Comparison of ENCODE assay signal across 8 cellular contexts in genomic region chr21:36319406-36319766, GRCh38. TPM values are rescaled to one million over a fixed set of nuclear protein-coding genes. Genes with fewer than 3 reads are reported as not detected.
DNase-seq lines count a peak whose midpoint lies in the region; ATAC-seq and TF ChIP-seq lines count a peak whose summit lies in the region.
"Not testable (repeated sequence)": the region's sequence is repeated elsewhere in the genome, so short reads cannot be mapped to it uniquely, and the experiment has no call there.

No MANE protein-coding gene starts in this region.

- not testable (repeated sequence) for H3K36me3 ChIP-seq in adipocyte (ENCODE audit: control insufficient read depth, insufficient read depth, low read length, severe bottlenecking); iPS-20b (ENCODE audit: insufficient read depth, low read depth, low read length)
- peaks cover 17% of the 10 kb centered on the region for H3K36me3 ChIP-seq in endodermal cell (ENCODE audit: control insufficient read depth, insufficient read depth, low read length)

- H3K27me3 ChIP-seq in AG04450 (ENCODE audit: control insufficient read depth, insufficient read depth, low read length); adipocyte (replicated peaks; ENCODE audit: control insufficient read depth, insufficient read depth, low read length); endodermal cell (ENCODE audit: control insufficient read depth, insufficient read depth, low read length, poor library complexity, severe bottlenecking); iPS-20b (ENCODE audit: insufficient read depth, low read length): not testable (repeated sequence)

- POLR2A ChIA-PET in AG04450 (lab: Yijun Ruan, JAX), result interaction anchor here (0.5 to 2.3 kb wide), 17 partner anchors 17 to 267 kb away, joined by 3 to 15 read pairs (median 5); partner anchors contain the start of gene CBR3
- POLR2A ChIA-PET in T-cell (lab: Charles Lee), result interaction anchor here (0.6 to 2.5 kb wide), 8 partner anchors 21 to 1195 kb away, joined by 3 to 33 read pairs (median 12); no protein-coding TSS in a partner anchor

- H3K27ac ChIP-seq in AG04450 (ENCODE audit: low read depth, low read length) (peak overlapping the region; percentile 59), endodermal cell (ENCODE audit: low read depth, low read length) (peak overlapping the region; percentile 97)
- H3K27ac ChIP-seq in iPS-20b (ENCODE audit: low read length), result not testable (repeated sequence)

- H3K4me3 ChIP-seq in AG04450 (ENCODE audit: low read depth, low read length) (peak overlapping the region; percentile 56), adipocyte (ENCODE audit: low read length) (peak overlapping the region; percentile 91), endodermal cell (ENCODE audit: low read length) (peak overlapping the region; percentile 95), iPS-20b (ENCODE audit: low read length) (peak overlapping the region; percentile 92)

- WGBS in endodermal cell (ENCODE audit: insufficient coverage in 1 of 2, insufficient read length in 1 of 2), 2 experiments, result 73 to 80% methylated on average over 10 to 17 of the region's 17 CpGs

- DNase-seq in AG04450 (ENCODE audit: low read depth, low spot score); HFFc6; T-cell; adipocyte (ENCODE audit: low read depth); endodermal cell; stimulated activated effector memory CD8-positive, alpha-beta T cell treated with anti-CD3 and anti-CD28 coated beads, Interleukin-12 subunit alpha, Interleukin-12 subunit beta, amount 100 ng/mL, for 72 hours (ENCODE audit: low spot score in 2 of 2): not testable (repeated sequence)

- TF ChIP-seq CTCF in AG04450 (IDR thresholded peaks at IDR 0.05; ENCODE audit: low read depth, low read length); HFFc6 (IDR thresholded peaks at IDR 0.05); endodermal cell (conservative IDR thresholded peaks at IDR 0.05); nephron (IDR thresholded peaks at IDR 0.05; ENCODE audit: unreplicated experiment in 3 of 3): not testable (repeated sequence)

- peaks cover 36% of the 10 kb centered on the region for H3K4me1 Mint-ChIP-seq in HFFc6 (ENCODE audit: low read depth)
- peaks cover 30 to 43% (median 31%) of the 10 kb centered on the region in 3 donors for H3K4me1 Mint-ChIP-seq in T-cell
- not testable (repeated sequence) for H3K4me1 Mint-ChIP-seq in endodermal cell
- H3K4me1 Mint-ChIP-seq in nephron, result peaks cover 27% of the 10 kb centered on the region
- H3K4me1 Mint-ChIP-seq in stimulated activated effector memory CD8-positive, alpha-beta T cell treated with anti-CD3 and anti-CD28 coated beads, Interleukin-12 subunit alpha, Interleukin-12 subunit beta, amount 100 ng/mL, for 72 hours, result peaks cover 35% of the 10 kb centered on the region

- CTCF ChIA-PET in AG04450 (lab: Charles Lee) (interaction anchor here (0.6 to 0.9 kb wide), 2 partner anchors 22 to 59 kb away, joined by 3 read pairs; no protein-coding TSS in a partner anchor), T-cell (lab: Charles Lee) (interaction anchor here (0.6 to 3.3 kb wide), 12 partner anchors 11 to 182 kb away, joined by 3 to 41 read pairs (median 7); no protein-coding TSS in a partner anchor)

- H3K27ac Mint-ChIP-seq in HFFc6 (peak overlapping the region; percentile 98), T-cell (peak overlapping the region; percentile 95 to 97), endodermal cell (peak overlapping the region; percentile 78), nephron (peak overlapping the region; percentile 96 to 99 (median 97))
- H3K27ac Mint-ChIP-seq in stimulated activated effector memory CD8-positive, alpha-beta T cell treated with anti-CD3 and anti-CD28 coated beads, Interleukin-12 subunit alpha, Interleukin-12 subunit beta, amount 100 ng/mL, for 72 hours, result peak overlapping the region; percentile 98

- H3K9ac ChIP-seq in adipocyte (ENCODE audit: low read length) (peak overlapping the region; percentile 86), endodermal cell (ENCODE audit: extremely low read depth, low read length, poor library complexity, severe bottlenecking) (peak overlapping the region; percentile 39), iPS-20b (ENCODE audit: low read depth, low read length) (peak overlapping the region; percentile 58; the same call in 1 of the 2 replicates)

- not testable (repeated sequence) for H3K9me3 ChIP-seq in AG04450 (ENCODE audit: control insufficient read depth, insufficient read depth, low read length); adipocyte (ENCODE audit: control insufficient read depth, low read length); endodermal cell (ENCODE audit: control insufficient read depth, low read length); iPS-20b (ENCODE audit: insufficient read depth, low read depth, low read length)

- H3K4me3 Mint-ChIP-seq in HFFc6 (peak overlapping the region; percentile 93), T-cell (peak overlapping the region; percentile 87 to 94 (median 90)), endodermal cell (peak overlapping the region; percentile 72), nephron (peak overlapping the region; percentile 81 to 94 (median 94))
- H3K4me3 Mint-ChIP-seq in stimulated activated effector memory CD8-positive, alpha-beta T cell treated with anti-CD3 and anti-CD28 coated beads, Interleukin-12 subunit alpha, Interleukin-12 subunit beta, amount 100 ng/mL, for 72 hours, result peak overlapping the region; percentile 85

- ATAC-seq in T-cell (replicated peaks in 1 of 4); stimulated activated effector memory CD8-positive, alpha-beta T cell treated with anti-CD3 and anti-CD28 coated beads, Interleukin-12 subunit alpha, Interleukin-12 subunit beta, amount 100 ng/mL, for 72 hours: not testable (repeated sequence)

- H3K27me3 Mint-ChIP-seq in HFFc6 (ENCODE audit: insufficient read depth); T-cell; endodermal cell (ENCODE audit: insufficient read depth); nephron (ENCODE audit: low read depth): not testable (repeated sequence)

- peaks cover 32% of the 10 kb centered on the region for H3K4me1 ChIP-seq in adipocyte (ENCODE audit: control insufficient read depth, insufficient read depth, low read length)
- not testable (repeated sequence) for H3K4me1 ChIP-seq in endodermal cell (ENCODE audit: control insufficient read depth, insufficient read depth, low read length); iPS-20b (ENCODE audit: insufficient read depth, low read length)

- H3K9me3 Mint-ChIP-seq in HFFc6; T-cell; endodermal cell; stimulated activated effector memory CD8-positive, alpha-beta T cell treated with anti-CD3 and anti-CD28 coated beads, Interleukin-12 subunit alpha, Interleukin-12 subunit beta, amount 100 ng/mL, for 72 hours: not testable (repeated sequence)
- H3K9me3 Mint-ChIP-seq in nephron, result peaks cover 12% of the 10 kb centered on the region

- H3K36me3 Mint-ChIP-seq in HFFc6 (ENCODE audit: low read depth), result peaks cover 24% of the 10 kb centered on the region
- peaks cover 15% of the 10 kb centered on the region for H3K36me3 Mint-ChIP-seq in T-cell
- H3K36me3 Mint-ChIP-seq in endodermal cell (ENCODE audit: low read depth), result peaks cover 15% of the 10 kb centered on the region
- peaks cover 18% of the 10 kb centered on the region for H3K36me3 Mint-ChIP-seq in nephron (ENCODE audit: low read depth)
- H3K36me3 Mint-ChIP-seq in stimulated activated effector memory CD8-positive, alpha-beta T cell treated with anti-CD3 and anti-CD28 coated beads, Interleukin-12 subunit alpha, Interleukin-12 subunit beta, amount 100 ng/mL, for 72 hours, result peaks cover 41% of the 10 kb centered on the region

RNA-seq across cellular contexts. Expression of gene MORC3, which starts 0.6 kb away (rescaled TPM):
- 20.7 and 31.6 TPM in 2 replicates for polyA plus RNA-seq in AG04450 (2011; rRNA removed)
- 16.9 and 25.5 TPM in 2 replicates for polyA minus RNA-seq in AG04450 (2011; rRNA and poly(A)+ RNA removed)
- total RNA-seq in HFFc6 (2021; fragmentation: NEBNext Ultra II Directional; extraction: Animal tissue kit (Norgen Biotek cat#: 25700)), result 10 to 100 TPM; 15.2 to 19.4 (median 16.3) TPM
- 10 to 100 TPM; 53.1 to 74.8 (median 71.6) TPM for total RNA-seq in T-cell
- 10 to 100 TPM; 17.8 to 23.3 TPM for total RNA-seq in endodermal cell
- polyA plus RNA-seq in endodermal cell (2013, experiment 1 of 2), result 21.3 TPM
- polyA plus RNA-seq in endodermal cell (2013, experiment 2 of 2), result 22.7 TPM
